1 cellular context compared by ENCODE assay signal in the genomic region with DNA sequence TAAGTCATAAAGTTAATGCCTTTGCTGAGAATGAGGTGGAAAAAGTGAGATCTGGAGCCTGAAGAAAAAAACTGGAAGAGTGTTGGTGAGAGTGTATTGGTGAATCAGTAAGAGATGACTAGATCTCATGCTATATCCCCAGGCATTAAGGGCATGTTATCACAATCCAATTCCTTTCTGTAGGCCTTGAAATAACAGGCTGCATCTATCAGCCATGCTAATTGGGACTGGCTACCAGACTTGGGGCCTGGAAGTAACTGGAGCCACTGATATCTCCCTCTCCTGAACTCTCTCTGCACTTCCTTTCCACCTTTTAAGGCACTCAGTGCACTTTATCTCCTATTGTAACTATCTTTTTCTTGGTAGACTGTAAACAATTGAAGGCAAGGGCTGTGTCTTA.
TF ChIP-seq lines count a peak whose summit lies in the region.

No MANE protein-coding gene starts in this region.

TF ChIP-seq in SK-N-SH, 30 proteins besides CTCF, POLR2A, EP300 and RAD21 (continued from another document):
- TF ChIP-seq, protein P1, sequence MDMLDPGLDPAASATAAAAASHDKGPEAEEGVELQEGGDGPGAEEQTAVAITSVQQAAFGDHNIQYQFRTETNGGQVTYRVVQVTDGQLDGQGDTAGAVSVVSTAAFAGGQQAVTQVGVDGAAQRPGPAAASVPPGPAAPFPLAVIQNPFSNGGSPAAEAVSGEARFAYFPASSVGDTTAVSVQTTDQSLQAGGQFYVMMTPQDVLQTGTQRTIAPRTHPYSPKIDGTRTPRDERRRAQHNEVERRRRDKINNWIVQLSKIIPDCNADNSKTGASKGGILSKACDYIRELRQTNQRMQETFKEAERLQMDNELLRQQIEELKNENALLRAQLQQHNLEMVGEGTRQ (IDR thresholded peaks at IDR 0.05; ENCODE audit: borderline replicate concordance, low read depth, low read length): no peak
- TF ChIP-seq, protein P2, sequence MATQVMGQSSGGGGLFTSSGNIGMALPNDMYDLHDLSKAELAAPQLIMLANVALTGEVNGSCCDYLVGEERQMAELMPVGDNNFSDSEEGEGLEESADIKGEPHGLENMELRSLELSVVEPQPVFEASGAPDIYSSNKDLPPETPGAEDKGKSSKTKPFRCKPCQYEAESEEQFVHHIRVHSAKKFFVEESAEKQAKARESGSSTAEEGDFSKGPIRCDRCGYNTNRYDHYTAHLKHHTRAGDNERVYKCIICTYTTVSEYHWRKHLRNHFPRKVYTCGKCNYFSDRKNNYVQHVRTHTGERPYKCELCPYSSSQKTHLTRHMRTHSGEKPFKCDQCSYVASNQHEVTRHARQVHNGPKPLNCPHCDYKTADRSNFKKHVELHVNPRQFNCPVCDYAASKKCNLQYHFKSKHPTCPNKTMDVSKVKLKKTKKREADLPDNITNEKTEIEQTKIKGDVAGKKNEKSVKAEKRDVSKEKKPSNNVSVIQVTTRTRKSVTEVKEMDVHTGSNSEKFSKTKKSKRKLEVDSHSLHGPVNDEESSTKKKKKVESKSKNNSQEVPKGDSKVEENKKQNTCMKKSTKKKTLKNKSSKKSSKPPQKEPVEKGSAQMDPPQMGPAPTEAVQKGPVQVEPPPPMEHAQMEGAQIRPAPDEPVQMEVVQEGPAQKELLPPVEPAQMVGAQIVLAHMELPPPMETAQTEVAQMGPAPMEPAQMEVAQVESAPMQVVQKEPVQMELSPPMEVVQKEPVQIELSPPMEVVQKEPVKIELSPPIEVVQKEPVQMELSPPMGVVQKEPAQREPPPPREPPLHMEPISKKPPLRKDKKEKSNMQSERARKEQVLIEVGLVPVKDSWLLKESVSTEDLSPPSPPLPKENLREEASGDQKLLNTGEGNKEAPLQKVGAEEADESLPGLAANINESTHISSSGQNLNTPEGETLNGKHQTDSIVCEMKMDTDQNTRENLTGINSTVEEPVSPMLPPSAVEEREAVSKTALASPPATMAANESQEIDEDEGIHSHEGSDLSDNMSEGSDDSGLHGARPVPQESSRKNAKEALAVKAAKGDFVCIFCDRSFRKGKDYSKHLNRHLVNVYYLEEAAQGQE (IDR thresholded peaks at IDR 0.05; ENCODE audit: low read depth, low read length): no peak
- TF ChIP-seq FOXM1 (IDR thresholded peaks at IDR 0.05; ENCODE audit: low read depth): no peak
- TF ChIP-seq, protein P3, sequence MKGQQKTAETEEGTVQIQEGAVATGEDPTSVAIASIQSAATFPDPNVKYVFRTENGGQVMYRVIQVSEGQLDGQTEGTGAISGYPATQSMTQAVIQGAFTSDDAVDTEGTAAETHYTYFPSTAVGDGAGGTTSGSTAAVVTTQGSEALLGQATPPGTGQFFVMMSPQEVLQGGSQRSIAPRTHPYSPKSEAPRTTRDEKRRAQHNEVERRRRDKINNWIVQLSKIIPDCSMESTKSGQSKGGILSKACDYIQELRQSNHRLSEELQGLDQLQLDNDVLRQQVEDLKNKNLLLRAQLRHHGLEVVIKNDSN (IDR thresholded peaks at IDR 0.05; ENCODE audit: borderline replicate concordance, low read depth): no peak
- TF ChIP-seq TAF1 (IDR thresholded peaks at IDR 0.05; ENCODE audit: borderline replicate concordance, low read depth, low read length): no peak
- no peak for TF ChIP-seq YY1 (IDR thresholded peaks at IDR 0.05; ENCODE audit: low read depth)
- TF ChIP-seq, protein P4, sequence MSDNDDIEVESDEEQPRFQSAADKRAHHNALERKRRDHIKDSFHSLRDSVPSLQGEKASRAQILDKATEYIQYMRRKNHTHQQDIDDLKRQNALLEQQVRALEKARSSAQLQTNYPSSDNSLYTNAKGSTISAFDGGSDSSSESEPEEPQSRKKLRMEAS (IDR thresholded peaks at IDR 0.05; ENCODE audit: low read depth): no peak
- no peak for TF ChIP-seq MXI1 (IDR thresholded peaks at IDR 0.05; ENCODE audit: low read depth, low read length)
- TF ChIP-seq EZH2phosphoT487 (IDR thresholded peaks at IDR 0.05; ENCODE audit: borderline replicate concordance, low read depth): no peak
- no peak for TF ChIP-seq POLR2AphosphoS5 (IDR thresholded peaks at IDR 0.05; ENCODE audit: low read depth, low read length)
